Comparison of ENCODE assay signal across 10 cellular contexts in genomic region chr11:67261635-67261941, GRCh38. TPM values are rescaled to one million over a fixed set of nuclear protein-coding genes. Genes with fewer than 3 reads are reported as not detected.
DNase-seq lines count a peak whose midpoint lies in the region; ATAC-seq and TF ChIP-seq lines count a peak whose summit lies in the region.
"Had no signal": no experiment of that assay in that cellular context is flagged by ENCODE, and none has a peak within 500 bp of the region (broad histone marks: within the 10 kb centered on the region; RNA-seq: fewer than 3 reads in every experiment).

No MANE protein-coding gene starts in this region.

- WGBS in heart right ventricle, 2 donors: 9 to 12% methylated on average over 19 of the region's 19 CpGs

- H3K9me3 ChIP-seq in heart right ventricle (no peaks in the 10 kb centered on the region), vagina (no peaks in the 10 kb centered on the region)

- peak overlapping the region in 1 of 10 donors; percentile 15 for H3K27ac ChIP-seq in heart right ventricle
- peak overlapping the region; percentile 49 for H3K27ac ChIP-seq in vagina

- peaks cover 0 to 47% (median 29%) of the 10 kb centered on the region in 9 donors for H3K4me1 ChIP-seq in heart right ventricle
- peaks cover 50% of the 10 kb centered on the region for H3K4me1 ChIP-seq in vagina

- H3K27me3 ChIP-seq in heart right ventricle: no peaks in the 10 kb centered on the region
- H3K27me3 ChIP-seq in vagina: no peaks in the 10 kb centered on the region

- H3K36me3 ChIP-seq in heart right ventricle (peaks cover 0 to 16% (median 4%) of the 10 kb centered on the region in 9 donors), vagina (no peaks in the 10 kb centered on the region)

- H3K36me3 Mint-ChIP-seq in chondrocyte (ENCODE audit: low read depth) (peaks cover 5% of the 10 kb centered on the region), mesothelial cell of epicardium (peaks cover 7% of the 10 kb centered on the region), immature natural killer cell (peaks cover 0 to 5% (median 3%) of the 10 kb centered on the region in 3 donors)
- peaks cover 8% of the 10 kb centered on the region in 2 donors for H3K36me3 Mint-ChIP-seq in stimulated activated naive B cell treated with anti-CD40 and anti-IgM and Interleukin-4, amounts not matched to agents 10 μg/mL and 1 μg/mL and 100 μg/mL, for 72 hours

- no peaks in the 10 kb centered on the region for H3K27me3 Mint-ChIP-seq in chondrocyte (ENCODE audit: low read depth)
- H3K27me3 Mint-ChIP-seq in mesothelial cell of epicardium (ENCODE audit: low read depth): no peaks in the 10 kb centered on the region
- H3K27me3 Mint-ChIP-seq in stimulated activated naive B cell treated with anti-CD40 and anti-IgM and Interleukin-4, amounts not matched to agents 10 μg/mL and 1 μg/mL and 100 μg/mL, for 72 hours: no peaks in the 10 kb centered on the region
- H3K27me3 Mint-ChIP-seq in immature natural killer cell (ENCODE audit: low read depth in 3 of 3): peaks cover 12 to 18% (median 16%) of the 10 kb centered on the region in 3 donors

- TF ChIP-seq CTCF in heart right ventricle (IDR thresholded peaks at IDR 0.05) (peak in 3 of 9 donors; percentile 11 to 21 (median 16)), chondrocyte (IDR thresholded peaks at IDR 0.05) (peak; percentile 77), mesothelial cell of epicardium (IDR thresholded peaks at IDR 0.05; ENCODE audit: unreplicated experiment) (no peak), vagina (IDR thresholded peaks at IDR 0.05) (no peak)

- peak overlapping the region in 9 of 10 donors; percentile 3 to 54 (median 43) for H3K4me3 ChIP-seq in heart right ventricle
- peak overlapping the region; percentile 22 to 52 for H3K4me3 ChIP-seq in vagina

- H3K4me1 Mint-ChIP-seq in chondrocyte (ENCODE audit: low read depth) (peaks cover 24% of the 10 kb centered on the region), mesothelial cell of epicardium (peaks cover 23% of the 10 kb centered on the region), immature natural killer cell (peaks cover 28 to 39% of the 10 kb centered on the region in 2 donors)
- H3K4me1 Mint-ChIP-seq in stimulated activated naive B cell treated with anti-CD40 and anti-IgM and Interleukin-4, amounts not matched to agents 10 μg/mL and 1 μg/mL and 100 μg/mL, for 72 hours: peaks cover 32 to 53% of the 10 kb centered on the region in 2 donors

- H3K27ac Mint-ChIP-seq in chondrocyte (ENCODE audit: unreplicated experiment) (no peak overlapping the region), mesothelial cell of epicardium (peak overlapping the region; percentile 62), immature natural killer cell (no peak overlapping the region)
- no peak overlapping the region for H3K27ac Mint-ChIP-seq in stimulated activated naive B cell treated with anti-CD40 and anti-IgM and Interleukin-4, amounts not matched to agents 10 μg/mL and 1 μg/mL and 100 μg/mL, for 72 hours

- no peak for TF ChIP-seq POLR2A in vagina (IDR thresholded peaks at IDR 0.05)

- intact Hi-C loops in heart right ventricle (cut with DNase I): loop anchor here in 2 of 10 donors (5.0 to 10.0 kb wide), 2 partner anchors 121 to 123 kb away; no protein-coding TSS in a partner anchor
- intact Hi-C loops in Right ventricle myocardium inferior (cut with DNase I): loop anchor here (5.0 kb wide), 1 partner anchor 121 kb away; no protein-coding TSS in a partner anchor
- intact Hi-C loops in vagina (cut with DNase I): no loop called here

- DNase-seq in heart right ventricle (no peak), Right ventricle myocardium inferior (ENCODE audit: missing footprints) (no peak), chondrocyte (ENCODE audit: low spot score) (no peak), mesothelial cell of epicardium (ENCODE audit: low spot score in 2 of 2, unreplicated experiment in 2 of 2) (no peak), vagina (ENCODE audit: extremely low spot score in 2 of 2) (no peak), immature natural killer cell (no peak), NCI-H1694 (lab: John Stamatoyannopoulos, UW) (no peak)
- DNase-seq in stimulated activated naive B cell treated with anti-CD40 and anti-IgM and Interleukin-4, amounts not matched to agents 10 μg/mL and 1 μg/mL and 100 μg/mL, for 72 hours: no peak
- DNase-seq: Karpas-422 had no signal

- ATAC-seq in heart right ventricle (no peak), Right ventricle myocardium inferior (no peak)
- no peak for ATAC-seq in stimulated activated naive B cell treated with anti-CD40 and anti-IgM and Interleukin-4, amounts not matched to agents 10 μg/mL and 1 μg/mL and 100 μg/mL, for 72 hours (replicated peaks)

- H3K4me3 Mint-ChIP-seq in chondrocyte (ENCODE audit: unreplicated experiment) (peak overlapping the region; percentile 66), mesothelial cell of epicardium (peak overlapping the region; percentile 70), immature natural killer cell (no peak overlapping the region)
- H3K4me3 Mint-ChIP-seq in stimulated activated naive B cell treated with anti-CD40 and anti-IgM and Interleukin-4, amounts not matched to agents 10 μg/mL and 1 μg/mL and 100 μg/mL, for 72 hours: peak overlapping the region in 1 of 2 donors; percentile 81

- no peaks in the 10 kb centered on the region for H3K9me3 Mint-ChIP-seq in chondrocyte (ENCODE audit: low read depth)
- H3K9me3 Mint-ChIP-seq in mesothelial cell of epicardium: no peaks in the 10 kb centered on the region
- H3K9me3 Mint-ChIP-seq in stimulated activated naive B cell treated with anti-CD40 and anti-IgM and Interleukin-4, amounts not matched to agents 10 μg/mL and 1 μg/mL and 100 μg/mL, for 72 hours: no peaks in the 10 kb centered on the region
- H3K9me3 Mint-ChIP-seq in immature natural killer cell: no peaks in the 10 kb centered on the region
- H3K9me3 Mint-ChIP-seq: CD8-positive, alpha-beta memory T cell had no signal

RNA-seq across cellular contexts. Expression of gene GRK2, which starts 4.7 kb away (rescaled TPM):
- total RNA-seq in heart right ventricle: 10 to 100 TPM; 34.2 to 60.9 (median 44.0) TPM
- 10 to 100 TPM; 48.0 to 65.0 TPM for polyA plus RNA-seq in heart right ventricle
- total RNA-seq in Right ventricle myocardium inferior: 54.1 TPM
- total RNA-seq in chondrocyte: 34.0 to 38.3 TPM (median 36.1 TPM) in 3 replicates
- total RNA-seq in mesothelial cell of epicardium: 46.4 to 48.4 TPM (median 46.5 TPM) in 3 replicates
- 100 TPM for total RNA-seq in vagina
- polyA plus RNA-seq in immature natural killer cell: 10 to 100 TPM; 15.2 to 25.9 (median 22.9) TPM

RNA-seq across cellular contexts. Expression of gene ANKRD13D, which starts 27.5 kb away (rescaled TPM):
- 10 to 100 TPM in 6 of 10 donors, 1 to 10 TPM in 4; 7.9 to 21.0 (median 12.3) TPM for total RNA-seq in heart right ventricle
- polyA plus RNA-seq in heart right ventricle: 10 to 100 TPM; 14.2 to 39.4 TPM
- total RNA-seq in Right ventricle myocardium inferior: 15.2 TPM
- 40.0 to 51.8 TPM (median 47.8 TPM) in 3 replicates for total RNA-seq in chondrocyte
- 71.3 to 78.5 TPM (median 76.5 TPM) in 3 replicates for total RNA-seq in mesothelial cell of epicardium
- total RNA-seq in vagina: 62.9 TPM
- 10 to 100 TPM; 12.4 to 26.7 (median 14.2) TPM for polyA plus RNA-seq in immature natural killer cell

RNA-seq across cellular contexts. Expression of gene SSH3, which starts 41.7 kb away (rescaled TPM):
- total RNA-seq in heart right ventricle: 10 to 100 TPM; 11.9 to 21.2 (median 15.6) TPM
- polyA plus RNA-seq in heart right ventricle: 10 to 100 TPM in 1 of 2 donors, 1 to 10 TPM in 1; 7.8 to 15.5 TPM
- 15.8 TPM for total RNA-seq in Right ventricle myocardium inferior
- 19.8 to 30.0 TPM (median 28.4 TPM) in 3 replicates for total RNA-seq in chondrocyte
- total RNA-seq in mesothelial cell of epicardium: 50.4 to 59.0 TPM (median 55.4 TPM) in 3 replicates
- total RNA-seq in vagina: 98.0 TPM
- 1 to 10 TPM; 1.1 to 4.8 (median 2.3) TPM for polyA plus RNA-seq in immature natural killer cell

Comparison
In these comparisons a context has a peak if more than half of its experiments do, and no peak if none do; other contexts are left out.
1. H3K4me3 Mint-ChIP-seq: peak in chondrocyte (single experiment) and mesothelial cell of epicardium (single experiment); none in immature natural killer cell (0 of 5).